Comparison of ENCODE assay signal across 21 cellular contexts in the genomic region with DNA sequence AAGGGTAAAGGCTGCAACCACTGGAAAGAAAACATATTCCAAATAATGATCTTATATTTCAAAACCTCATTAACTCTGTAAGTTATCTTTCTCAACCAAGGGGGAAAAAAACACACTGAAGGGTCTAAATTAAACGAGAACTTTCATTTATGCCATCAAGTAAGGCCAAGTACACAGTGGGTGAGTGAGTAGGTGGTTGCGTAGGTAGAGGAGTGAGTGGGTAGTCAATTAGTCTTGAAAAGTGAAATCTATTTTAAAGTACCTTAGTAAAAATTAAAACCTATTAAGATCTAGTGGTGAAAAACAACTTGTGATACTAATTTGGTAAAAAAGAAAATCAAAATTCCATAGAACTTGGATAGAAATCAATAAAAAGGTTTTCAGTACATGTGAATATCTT. TPM values are rescaled to one million over a fixed set of nuclear protein-coding genes. Genes with fewer than 3 reads are reported as not detected.
DNase-seq lines count a peak whose midpoint lies in the region; ATAC-seq and TF ChIP-seq lines count a peak whose summit lies in the region.
"Had no signal": no experiment of that assay in that cellular context is flagged by ENCODE, and none has a peak within 500 bp of the region (broad histone marks: within the 10 kb centered on the region; RNA-seq: fewer than 3 reads in every experiment).

No MANE protein-coding gene starts in this region.

- H3K36me3 Mint-ChIP-seq in activated CD4-positive, alpha-beta T cell treated with anti-CD3 and anti-CD28 coated beads, Interleukin-2, amount 10 ng/mL, durations not matched to agents 24 days and 14 days (ENCODE audit: low read depth) = peaks cover 3% of the 10 kb centered on the region
- no peaks in the 10 kb centered on the region for H3K36me3 Mint-ChIP-seq in activated naive CD8-positive, alpha-beta T cell treated with anti-CD3 and anti-CD28 coated beads for 36 hours
- peaks cover 4% of the 10 kb centered on the region for H3K36me3 Mint-ChIP-seq in nephron progenitor cell (ENCODE audit: low read depth)

- H3K4me1 ChIP-seq in HEK293 (ENCODE audit: control insufficient read depth, insufficient read depth, low read length) = peaks cover 5% of the 10 kb centered on the region
- H3K4me1 ChIP-seq: body of pancreas had no signal

- CTCF ChIA-PET in HEK293 (lab: Yijun Ruan, JAX) = no interaction called here

- TF ChIP-seq CTCF in HEK293 (tag by site-specific recombination; IDR thresholded peaks at IDR 0.05) (no peak), nephron progenitor cell (IDR thresholded peaks at IDR 0.05) (no peak)

- intact Hi-C loops in activated CD4-positive, alpha-beta T cell treated with anti-CD3 and anti-CD28 coated beads, Interleukin-2, amount 10 ng/mL, durations not matched to agents 24 days and 14 days (cut with micrococcal nuclease) = loop anchor here (2.0 to 5.0 kb wide), 7 partner anchors 13 to 1027 kb away; a partner anchor contains a TSS

- peak overlapping the region; percentile 32 for H3K27ac Mint-ChIP-seq in activated CD4-positive, alpha-beta T cell treated with anti-CD3 and anti-CD28 coated beads, Interleukin-2, amount 10 ng/mL, durations not matched to agents 24 days and 14 days
- H3K27ac Mint-ChIP-seq in activated naive CD8-positive, alpha-beta T cell treated with anti-CD3 and anti-CD28 coated beads for 36 hours = peak overlapping the region; percentile 54
- H3K27ac Mint-ChIP-seq in nephron progenitor cell = no peak overlapping the region
- H3K27ac Mint-ChIP-seq: HFFc6 had no signal

- ATAC-seq in HG02798 (IDR thresholded peaks at IDR 0.05; ENCODE audit: poor library complexity, unreplicated experiment) = no peak
- ATAC-seq: body of pancreas, mucosa of descending colon had no signal

- H3K9me3 Mint-ChIP-seq in activated CD4-positive, alpha-beta T cell treated with anti-CD3 and anti-CD28 coated beads, Interleukin-2, amount 10 ng/mL, durations not matched to agents 24 days and 14 days = no peaks in the 10 kb centered on the region
- H3K9me3 Mint-ChIP-seq in activated naive CD8-positive, alpha-beta T cell treated with anti-CD3 and anti-CD28 coated beads for 36 hours = no peaks in the 10 kb centered on the region
- H3K9me3 Mint-ChIP-seq in nephron progenitor cell = peaks cover 15% of the 10 kb centered on the region
- H3K9me3 Mint-ChIP-seq: HFFc6 had no signal

- no peak overlapping the region for H3K27ac ChIP-seq in HEK293 (ENCODE audit: extremely low read depth, low read depth, low read length)
- H3K27ac ChIP-seq: body of pancreas had no signal

- POLR2A ChIA-PET in HEK293 (lab: Yijun Ruan, JAX) = no interaction called here

- DNase-seq in activated CD4-positive, alpha-beta T cell treated with anti-CD3 and anti-CD28 coated beads, Interleukin-2, amount 10 ng/mL, durations not matched to agents 24 days and 14 days = no peak
- no peak for DNase-seq in activated CD4-positive, alpha-beta T cell treated with anti-CD3 and anti-CD28 coated beads, Interleukin-2, amount 50 U/mL, for 48 hours
- no peak for DNase-seq in activated naive CD8-positive, alpha-beta T cell treated with anti-CD3 and anti-CD28 coated beads for 36 hours
- no peak for DNase-seq in nephron progenitor cell
- no peak for DNase-seq in inferior parietal cortex (ENCODE audit: extremely low spot score)
- no peak for DNase-seq in SW480 (ENCODE audit: low spot score)
- DNase-seq: 8988T; activated CD4-positive, CD25-positive, alpha-beta regulatory T cell treated with anti-CD3 and anti-CD28 coated beads, Interleukin-2, amount 50 U/mL, for 72 hours; activated CD8-positive, alpha-beta memory T cell treated with anti-CD3 and anti-CD28 coated beads, Interleukin-2, amount 50 U/mL, for 48 hours; activated naive CD4-positive, alpha-beta T cell treated with anti-CD3 and anti-CD28 coated beads, Interleukin-2, amount 50 U/mL, for 16 hours; AML-193; body of pancreas; HFFc6; mucosa of descending colon; NCI-H1105 treated with DMSO at 0.1 percent for 48 hours; NCI-H2107; NCI-H510A; spleen; stimulated activated CD4-positive, alpha-beta T cell treated with anti-CD3 and anti-CD28 coated beads, Interleukin-4, amount 100 ng/mL, for 24 hours had no signal

- H3K4me3 Mint-ChIP-seq in activated CD4-positive, alpha-beta T cell treated with anti-CD3 and anti-CD28 coated beads, Interleukin-2, amount 10 ng/mL, durations not matched to agents 24 days and 14 days = peak overlapping the region; percentile 28
- H3K4me3 Mint-ChIP-seq in activated naive CD8-positive, alpha-beta T cell treated with anti-CD3 and anti-CD28 coated beads for 36 hours = peak overlapping the region; percentile 22
- H3K4me3 Mint-ChIP-seq in nephron progenitor cell = peak overlapping the region; percentile 75

- H3K27me3 Mint-ChIP-seq in activated CD4-positive, alpha-beta T cell treated with anti-CD3 and anti-CD28 coated beads, Interleukin-2, amount 10 ng/mL, durations not matched to agents 24 days and 14 days = no peaks in the 10 kb centered on the region
- H3K27me3 Mint-ChIP-seq in activated naive CD8-positive, alpha-beta T cell treated with anti-CD3 and anti-CD28 coated beads for 36 hours = no peaks in the 10 kb centered on the region
- H3K27me3 Mint-ChIP-seq in nephron progenitor cell (ENCODE audit: low read depth, poor library complexity) = peaks cover 4% of the 10 kb centered on the region

- H3K4me3 ChIP-seq in HEK293 (ENCODE audit: low read depth, low read length) = no peak overlapping the region
- H3K4me3 ChIP-seq: body of pancreas, mucosa of descending colon had no signal

- peaks cover 36% of the 10 kb centered on the region for H3K4me1 Mint-ChIP-seq in activated CD4-positive, alpha-beta T cell treated with anti-CD3 and anti-CD28 coated beads, Interleukin-2, amount 10 ng/mL, durations not matched to agents 24 days and 14 days
- H3K4me1 Mint-ChIP-seq in activated naive CD8-positive, alpha-beta T cell treated with anti-CD3 and anti-CD28 coated beads for 36 hours = peaks cover 41% of the 10 kb centered on the region
- peaks cover 55% of the 10 kb centered on the region for H3K4me1 Mint-ChIP-seq in nephron progenitor cell

- H3K9me3 ChIP-seq in HEK293 (ENCODE audit: control insufficient read depth, insufficient read depth, low read depth, low read length) = no peaks in the 10 kb centered on the region
- H3K9me3 ChIP-seq: body of pancreas, mucosa of descending colon, spleen had no signal

- H3K36me3 ChIP-seq in HEK293 (ENCODE audit: control insufficient read depth in 2 of 2, insufficient read depth in 1 of 2, low read length in 2 of 2) = no peaks in the 10 kb centered on the region
- H3K36me3 ChIP-seq: spleen had no signal

TF ChIP-seq in HEK293, 187 proteins besides CTCF, POLR2A, EP300 and RAD21:
- TF ChIP-seq ZNF391 (tag by site-specific recombination; IDR thresholded peaks at IDR 0.05; ENCODE audit: borderline replicate concordance, low read depth) (no peak), PRDM1 (tag by site-specific recombination; IDR thresholded peaks at IDR 0.05) (0 out of 2 replicates have a peak, but pooled peaks have one; percentile 19), ZFHX2 (tag by site-specific recombination; conservative IDR thresholded peaks at IDR 0.05) (peak; percentile 93), KLF16 (tag by site-specific recombination; IDR thresholded peaks at IDR 0.05) (no peak), ZNF561 (tag by site-specific recombination; IDR thresholded peaks at IDR 0.05; ENCODE audit: borderline replicate concordance) (no peak), KLF7 (tag by site-specific recombination; IDR thresholded peaks at IDR 0.05; ENCODE audit: borderline replicate concordance) (no peak), ZNF624 (tag by site-specific recombination; IDR thresholded peaks at IDR 0.05) (no peak), ZNF175 (tag by site-specific recombination; IDR thresholded peaks at IDR 0.05) (no peak), ZNF677 (tag by site-specific recombination; IDR thresholded peaks at IDR 0.05) (no peak), ZNF37A (tag by site-specific recombination; IDR thresholded peaks at IDR 0.05) (no peak), ZNF785 (tag by site-specific recombination; IDR thresholded peaks at IDR 0.05) (no peak), EGR2 (tag by site-specific recombination; IDR thresholded peaks at IDR 0.05; ENCODE audit: low read depth) (peak; percentile 89)
- TF ChIP-seq, protein P1, sequence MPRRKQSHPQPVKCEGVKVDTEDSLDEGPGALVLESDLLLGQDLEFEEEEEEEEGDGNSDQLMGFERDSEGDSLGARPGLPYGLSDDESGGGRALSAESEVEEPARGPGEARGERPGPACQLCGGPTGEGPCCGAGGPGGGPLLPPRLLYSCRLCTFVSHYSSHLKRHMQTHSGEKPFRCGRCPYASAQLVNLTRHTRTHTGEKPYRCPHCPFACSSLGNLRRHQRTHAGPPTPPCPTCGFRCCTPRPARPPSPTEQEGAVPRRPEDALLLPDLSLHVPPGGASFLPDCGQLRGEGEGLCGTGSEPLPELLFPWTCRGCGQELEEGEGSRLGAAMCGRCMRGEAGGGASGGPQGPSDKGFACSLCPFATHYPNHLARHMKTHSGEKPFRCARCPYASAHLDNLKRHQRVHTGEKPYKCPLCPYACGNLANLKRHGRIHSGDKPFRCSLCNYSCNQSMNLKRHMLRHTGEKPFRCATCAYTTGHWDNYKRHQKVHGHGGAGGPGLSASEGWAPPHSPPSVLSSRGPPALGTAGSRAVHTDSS (tag by site-specific recombination; IDR thresholded peaks at IDR 0.05) = no peak
- TF ChIP-seq, protein P2, sequence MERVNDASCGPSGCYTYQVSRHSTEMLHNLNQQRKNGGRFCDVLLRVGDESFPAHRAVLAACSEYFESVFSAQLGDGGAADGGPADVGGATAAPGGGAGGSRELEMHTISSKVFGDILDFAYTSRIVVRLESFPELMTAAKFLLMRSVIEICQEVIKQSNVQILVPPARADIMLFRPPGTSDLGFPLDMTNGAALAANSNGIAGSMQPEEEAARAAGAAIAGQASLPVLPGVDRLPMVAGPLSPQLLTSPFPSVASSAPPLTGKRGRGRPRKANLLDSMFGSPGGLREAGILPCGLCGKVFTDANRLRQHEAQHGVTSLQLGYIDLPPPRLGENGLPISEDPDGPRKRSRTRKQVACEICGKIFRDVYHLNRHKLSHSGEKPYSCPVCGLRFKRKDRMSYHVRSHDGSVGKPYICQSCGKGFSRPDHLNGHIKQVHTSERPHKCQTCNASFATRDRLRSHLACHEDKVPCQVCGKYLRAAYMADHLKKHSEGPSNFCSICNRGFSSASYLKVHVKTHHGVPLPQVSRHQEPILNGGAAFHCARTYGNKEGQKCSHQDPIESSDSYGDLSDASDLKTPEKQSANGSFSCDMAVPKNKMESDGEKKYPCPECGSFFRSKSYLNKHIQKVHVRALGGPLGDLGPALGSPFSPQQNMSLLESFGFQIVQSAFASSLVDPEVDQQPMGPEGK (tag by site-specific recombination; IDR thresholded peaks at IDR 0.05) = no peak

RNA-seq across cellular contexts. Expression of a gene that starts 3.5 kb away (rescaled TPM):
- 16.4 and 19.3 TPM in 2 replicates for total RNA-seq in activated CD4-positive, alpha-beta T cell treated with anti-CD3 and anti-CD28 coated beads, Interleukin-2, amount 10 ng/mL, durations not matched to agents 24 days and 14 days
- total RNA-seq in activated naive CD8-positive, alpha-beta T cell treated with anti-CD3 and anti-CD28 coated beads for 36 hours = 10 to 100 TPM; 16.6 to 20.4 TPM

Comparison
In these comparisons a context has a peak if more than half of its experiments do, and no peak if none do; other contexts are left out.
1. H3K4me3 Mint-ChIP-seq: peak in every context shown above with its lines; median percentile 75 in nephron progenitor cell; 28 in activated CD4-positive, alpha-beta T cell treated with anti-CD3 and anti-CD28 coated beads, Interleukin-2, amount 10 ng/mL, durations not matched to agents 24 days and 14 days; 22 in activated naive CD8-positive, alpha-beta T cell treated with anti-CD3 and anti-CD28 coated beads for 36 hours.